In genomic region chr18:55457028-55457427, GRCh38 we compare ENCODE assay signal across 19 cellular contexts.
DNase-seq lines count a peak whose midpoint lies in the region; ATAC-seq lines count a peak whose summit lies in the region.
"Had no signal": no experiment of that assay in that cellular context is flagged by ENCODE, and none has a peak within 500 bp of the region (broad histone marks: within the 10 kb centered on the region; RNA-seq: fewer than 3 reads in every experiment).

No MANE protein-coding gene starts in this region.

- intact Hi-C loops in naive thymus-derived CD4-positive, alpha-beta T cell (cut with micrococcal nuclease) = no loop called here

- no peak overlapping the region for H3K4me3 ChIP-seq in naive thymus-derived CD4-positive, alpha-beta T cell (ENCODE audit: low read length)
- H3K4me3 ChIP-seq: HAP-1 had no signal

- H3K36me3 ChIP-seq in naive thymus-derived CD4-positive, alpha-beta T cell (ENCODE audit: control insufficient read depth in 2 of 3, insufficient read depth in 3 of 3, low read length in 3 of 3) = no peaks in the 10 kb centered on the region
- H3K36me3 ChIP-seq: HAP-1 had no signal

- peak overlapping the region; percentile 35 for H3K27ac ChIP-seq in cingulate gyrus (ENCODE audit: low read depth, low read length)
- H3K27ac ChIP-seq in naive thymus-derived CD4-positive, alpha-beta T cell (ENCODE audit: low read depth, low read length) = no peak overlapping the region
- H3K27ac ChIP-seq: 22Rv1, HL-60 had no signal

- H3K27me3 ChIP-seq in naive thymus-derived CD4-positive, alpha-beta T cell (ENCODE audit: control insufficient read depth in 2 of 2, insufficient read depth in 2 of 2, low read length in 2 of 2) = no peaks in the 10 kb centered on the region

- H3K27ac Mint-ChIP-seq in stimulated activated naive CD8-positive, alpha-beta T cell treated with anti-CD3 and anti-CD28 coated beads, Interleukin-15, amount 100 ng/mL, for 72 hours = no peak overlapping the region
- no peak overlapping the region for H3K27ac Mint-ChIP-seq in naive thymus-derived CD4-positive, alpha-beta T cell
- H3K27ac Mint-ChIP-seq: CD14-positive monocyte; CD8-positive, alpha-beta T cell had no signal

- peak; percentile 49 for ATAC-seq in stimulated activated naive CD8-positive, alpha-beta T cell treated with anti-CD3 and anti-CD28 coated beads, Interleukin-15, amount 100 ng/mL, for 72 hours
- ATAC-seq in stimulated activated naive CD8-positive, alpha-beta T cell treated with anti-CD3 and anti-CD28 coated beads, Interleukin-15, Interleukin-2, amounts not matched to agents 100 U/mL and 50 U/mL, for 24 hours = no peak
- ATAC-seq in naive thymus-derived CD4-positive, alpha-beta T cell = peak; percentile 34
- ATAC-seq in GM19452 (IDR thresholded peaks at IDR 0.05; ENCODE audit: unreplicated experiment) (no peak), HG02759 (IDR thresholded peaks at IDR 0.05; ENCODE audit: unreplicated experiment) (no peak)
- ATAC-seq: CD8-positive, alpha-beta T cell had no signal

- H3K36me3 Mint-ChIP-seq in naive thymus-derived CD4-positive, alpha-beta T cell = no peaks in the 10 kb centered on the region
- H3K36me3 Mint-ChIP-seq: CD8-positive, alpha-beta T cell had no signal

- no peaks in the 10 kb centered on the region for H3K9me3 ChIP-seq in naive thymus-derived CD4-positive, alpha-beta T cell (ENCODE audit: control insufficient read depth in 2 of 3, low read length in 3 of 3)
- H3K9me3 ChIP-seq: HAP-1 had no signal

- no peak for DNase-seq in stimulated activated naive CD8-positive, alpha-beta T cell treated with anti-CD3 and anti-CD28 coated beads, Interleukin-15, amount 100 ng/mL, for 72 hours
- no peak for DNase-seq in stimulated activated naive CD8-positive, alpha-beta T cell treated with anti-CD3 and anti-CD28 coated beads, Interleukin-15, Interleukin-2, amounts not matched to agents 100 U/mL and 50 U/mL, for 24 hours
- no peak for DNase-seq in naive thymus-derived CD4-positive, alpha-beta T cell
- DNase-seq in retina (no peak), HPDE6-E6E7 (ENCODE audit: extremely low spot score) (no peak)
- DNase-seq: CD8-positive, alpha-beta T cell; COR-L47; DMS153; DMS79 treated with DMSO at 0.1 percent for 48 hours; GDM1; GOT3; KBM-7 had no signal

- POLR2A ChIA-PET in naive thymus-derived CD4-positive, alpha-beta T cell (lab: Charles Lee) = no interaction called here

- no peaks in the 10 kb centered on the region for H3K27me3 Mint-ChIP-seq in stimulated activated naive CD8-positive, alpha-beta T cell treated with anti-CD3 and anti-CD28 coated beads, Interleukin-15, amount 100 ng/mL, for 72 hours
- peaks cover 0 to 14% (median 4%) of the 10 kb centered on the region in 5 donors for H3K27me3 Mint-ChIP-seq in naive thymus-derived CD4-positive, alpha-beta T cell

- CTCF ChIA-PET in naive thymus-derived CD4-positive, alpha-beta T cell (lab: Charles Lee) = no interaction called here

- peaks cover 5% of the 10 kb centered on the region for H3K4me1 Mint-ChIP-seq in stimulated activated naive CD8-positive, alpha-beta T cell treated with anti-CD3 and anti-CD28 coated beads, Interleukin-15, amount 100 ng/mL, for 72 hours
- no peaks in the 10 kb centered on the region for H3K4me1 Mint-ChIP-seq in naive thymus-derived CD4-positive, alpha-beta T cell
- H3K4me1 Mint-ChIP-seq: CD14-positive monocyte had no signal

- H3K4me1 ChIP-seq in naive thymus-derived CD4-positive, alpha-beta T cell (ENCODE audit: control insufficient read depth in 2 of 2, insufficient read depth in 2 of 2, low read length in 2 of 2) = no peaks in the 10 kb centered on the region

- H3K9me3 Mint-ChIP-seq in stimulated activated naive CD8-positive, alpha-beta T cell treated with anti-CD3 and anti-CD28 coated beads, Interleukin-15, amount 100 ng/mL, for 72 hours = no peaks in the 10 kb centered on the region
- H3K9me3 Mint-ChIP-seq in naive thymus-derived CD4-positive, alpha-beta T cell = no peaks in the 10 kb centered on the region
- H3K9me3 Mint-ChIP-seq: CD8-positive, alpha-beta T cell had no signal

- no peak overlapping the region for H3K4me3 Mint-ChIP-seq in stimulated activated naive CD8-positive, alpha-beta T cell treated with anti-CD3 and anti-CD28 coated beads, Interleukin-15, amount 100 ng/mL, for 72 hours
- no peak overlapping the region for H3K4me3 Mint-ChIP-seq in naive thymus-derived CD4-positive, alpha-beta T cell
- H3K4me3 Mint-ChIP-seq: CD14-positive monocyte; CD8-positive, alpha-beta T cell had no signal

Comparison
In these comparisons a context has a peak if more than half of its experiments do, and no peak if none do; other contexts are left out.
1. ATAC-seq: peak in stimulated activated naive CD8-positive, alpha-beta T cell treated with anti-CD3 and anti-CD28 coated beads, Interleukin-15, amount 100 ng/mL, for 72 hours (single experiment) and naive thymus-derived CD4-positive, alpha-beta T cell (single experiment); none in stimulated activated naive CD8-positive, alpha-beta T cell treated with anti-CD3 and anti-CD28 coated beads, Interleukin-15, Interleukin-2, amounts not matched to agents 100 U/mL and 50 U/mL, for 24 hours (single experiment), GM19452 (single experiment) and HG02759 (single experiment).